In genomic region chr17:58351710-58352017, GRCh38 we compare ENCODE assay signal across 8 cellular contexts. TPM values are rescaled to one million over a fixed set of nuclear protein-coding genes. Genes with fewer than 3 reads are reported as not detected.
DNase-seq lines count a peak whose midpoint lies in the region; ATAC-seq and TF ChIP-seq lines count a peak whose summit lies in the region.

No MANE protein-coding gene starts in this region.

- TF ChIP-seq CTCF in right atrium auricular region (IDR thresholded peaks at IDR 0.05) (no peak), OCI-LY7 (conservative IDR thresholded peaks at IDR 0.05; ENCODE audit: low read length) (no peak), epithelial cell of proximal tubule (conservative IDR thresholded peaks at IDR 0.05; ENCODE audit: low read depth, low read length) (no peak)

- DNase-seq in right atrium auricular region (ENCODE audit: low spot score) (no peak), left cardiac atrium (no peak), OCI-LY7 (ENCODE audit: low spot score) (no peak), epithelial cell of proximal tubule (ENCODE audit: low read depth) (no peak), DMS153 (lab: John Stamatoyannopoulos, UW) (no peak), D341Med (ENCODE audit: low spot score) (no peak)
- DNase-seq in effector CD8-positive, alpha-beta T cell (lab: John Stamatoyannopoulos, UW), result no peak

- H3K9me2 ChIP-seq in OCI-LY7 (ENCODE audit: insufficient read depth, low read length), result no peaks in the 10 kb centered on the region

- peaks cover 51% of the 10 kb centered on the region; the same call in 1 of the 2 replicates for H3K79me2 ChIP-seq in OCI-LY7 (ENCODE audit: insufficient read depth, low read depth, low read length)

- POLR2A ChIA-PET in OCI-LY7 (lab: Charles Lee), result interaction anchor here (0.9 to 4.5 kb wide), 11 partner anchors 8 to 69 kb away, joined by 3 to 37 read pairs (median 8); partner anchors contain the start of gene RNF43

- H3K4me3 ChIP-seq in right atrium auricular region, result peak overlapping the region; percentile 77 to 91
- peak overlapping the region; percentile 79 for H3K4me3 ChIP-seq in OCI-LY7 (ENCODE audit: low read depth, low read length, poor library complexity, severe bottlenecking)
- H3K4me3 ChIP-seq in epithelial cell of proximal tubule (ENCODE audit: low read depth, low read length), result peak overlapping the region; percentile 94
- H3K4me3 ChIP-seq in rectal smooth muscle tissue (ENCODE audit: low read length), result peak overlapping the region; percentile 100

- H3K4me2 ChIP-seq in OCI-LY7 (ENCODE audit: low read length), result peak overlapping the region; percentile 71

- H3K9me3 ChIP-seq in right atrium auricular region (no peaks in the 10 kb centered on the region), OCI-LY7 (ENCODE audit: low read length) (no peaks in the 10 kb centered on the region)

- peaks cover 12% of the 10 kb centered on the region; the same call in 1 of the 2 replicates for H4K20me1 ChIP-seq in OCI-LY7 (ENCODE audit: insufficient read depth, low read length)

- H3K27me3 ChIP-seq in right atrium auricular region, result no peaks in the 10 kb centered on the region
- no peaks in the 10 kb centered on the region for H3K27me3 ChIP-seq in rectal smooth muscle tissue (ENCODE audit: control insufficient read depth, insufficient read depth, low read length)

- H3K36me3 ChIP-seq in right atrium auricular region (peaks cover 39% of the 10 kb centered on the region), OCI-LY7 (ENCODE audit: insufficient read depth, low read length) (peaks cover 43% of the 10 kb centered on the region), rectal smooth muscle tissue (ENCODE audit: control insufficient read depth, insufficient read depth, low read length) (peaks cover 33% of the 10 kb centered on the region)

- no peak overlapping the region for H2AFZ ChIP-seq in OCI-LY7 (ENCODE audit: low read length)

- no TSS peak for BruUV-seq in OCI-LY7 (replicated peaks; lab: Mats Ljungman, UMichigan)

- no peak for ATAC-seq in left cardiac atrium

- CTCF ChIA-PET in OCI-LY7 (lab: Charles Lee; ENCODE audit: unreplicated experiment), result interaction anchor here (1.1 to 1.5 kb wide), 2 partner anchors 34 to 66 kb away, joined by 5 to 7 read pairs; partner anchors contain the start of gene RNF43

- H3K27ac ChIP-seq in right atrium auricular region (peak overlapping the region; percentile 95 to 98), OCI-LY7 (ENCODE audit: low read depth, low read length, poor library complexity, severe bottlenecking) (peak overlapping the region; percentile 49), rectal smooth muscle tissue (ENCODE audit: low read depth, low read length) (peak overlapping the region; percentile 77)

- H3K4me1 ChIP-seq in right atrium auricular region (peaks cover 0 to 10% of the 10 kb centered on the region in 2 donors), OCI-LY7 (ENCODE audit: insufficient read depth, low read length, poor library complexity, severe bottlenecking) (peaks cover 36% of the 10 kb centered on the region), rectal smooth muscle tissue (ENCODE audit: control insufficient read depth, insufficient read depth, low read length) (peaks cover 6% of the 10 kb centered on the region)

- H3K9ac ChIP-seq in rectal smooth muscle tissue (ENCODE audit: low read length), result peak overlapping the region; percentile 96

- intact Hi-C loops in left cardiac atrium (cut with DNase I), result loop anchor here in 1 of 2 donors (2.0 kb wide), 1 partner anchor 65 kb away; the partner anchor contains the start of gene RNF43
- intact Hi-C loops in OCI-LY7 (cut with micrococcal nuclease; ENCODE audit: unreplicated experiment), result loop anchor here (1.0 to 2.0 kb wide), 3 partner anchors 15 to 66 kb away; partner anchors contain the start of gene RNF43

RNA-seq across cellular contexts. Expression of gene SUPT4H1, which starts 0.3 kb away (rescaled TPM):
- total RNA-seq in right atrium auricular region, result 10 to 100 TPM; 50.0 to 51.4 TPM
- 10 to 100 TPM; 49.4 to 60.6 TPM for total RNA-seq in left cardiac atrium
- total RNA-seq in OCI-LY7 (2014; rRNA removed; shearing (Covaris generic)), result 41.1 and 56.5 TPM in 2 replicates
- total RNA-seq in OCI-LY7 (2022), result 65.5 and 78.4 TPM in 2 replicates
- total RNA-seq in epithelial cell of proximal tubule, result 43.8 and 47.6 TPM in 2 replicates

RNA-seq across cellular contexts. Expression of gene TSPOAP1, which starts 23.1 kb away (rescaled TPM):
- total RNA-seq in right atrium auricular region, result 1 to 10 TPM; 6.1 to 8.5 TPM
- total RNA-seq in left cardiac atrium, result 1 to 10 TPM; 8.8 to 9.0 TPM
- total RNA-seq in OCI-LY7 (2014; rRNA removed; shearing (Covaris generic)), result 24.0 TPM in 2 replicates
- total RNA-seq in OCI-LY7 (2022), result 50.6 and 54.4 TPM in 2 replicates
- total RNA-seq in epithelial cell of proximal tubule, result 0.87 and 3.5 TPM in 2 replicates
